ENCODE assay signal across 8 cellular contexts in genomic region chr12:6539276-6540134, GRCh38. TPM values are rescaled to one million over a fixed set of nuclear protein-coding genes. Genes with fewer than 3 reads are reported as not detected.
DNase-seq lines count a peak whose midpoint lies in the region; ATAC-seq, FAIRE-seq and TF ChIP-seq lines count a peak whose summit lies in the region.

No MANE protein-coding gene starts in this region.

- H3K27me3 Mint-ChIP-seq in naive thymus-derived CD4-positive, alpha-beta T cell, result no peaks in the 10 kb centered on the region

- H3K36me3 ChIP-seq in Karpas-422 (ENCODE audit: insufficient read depth, low read length) (peaks cover 26% of the 10 kb centered on the region), bronchial epithelial cell (ENCODE audit: control insufficient read depth, insufficient read depth, low read length) (peaks cover 28% of the 10 kb centered on the region)
- H3K36me3 ChIP-seq in naive thymus-derived CD4-positive, alpha-beta T cell (ENCODE audit: control insufficient read depth in 2 of 3, insufficient read depth in 3 of 3, low read length in 3 of 3), result peaks cover 12 to 49% (median 15%) of the 10 kb centered on the region in 3 experiments

- H3K27me3 ChIP-seq in Karpas-422 (ENCODE audit: low read length) (no peaks in the 10 kb centered on the region), bronchial epithelial cell (ENCODE audit: control insufficient read depth, insufficient read depth, low read length) (no peaks in the 10 kb centered on the region)
- H3K27me3 ChIP-seq in naive thymus-derived CD4-positive, alpha-beta T cell (ENCODE audit: control insufficient read depth in 2 of 2, insufficient read depth in 2 of 2, low read length in 2 of 2), result no peaks in the 10 kb centered on the region

- peaks cover 32 to 62% (median 57%) of the 10 kb centered on the region in 7 donors for H3K4me1 Mint-ChIP-seq in naive thymus-derived CD4-positive, alpha-beta T cell

- no peaks in the 10 kb centered on the region for H3K9me2 ChIP-seq in Karpas-422 (replicated peaks; ENCODE audit: insufficient read depth, low read length)

- no peak for TF ChIP-seq CTCF in bronchial epithelial cell (IDR thresholded peaks at IDR 0.05; ENCODE audit: insufficient read depth, low read length, severe bottlenecking)

- no peak for FAIRE-seq in bronchial epithelial cell (lab: Jason Lieb, UNC)

- H3K36me3 Mint-ChIP-seq in naive thymus-derived CD4-positive, alpha-beta T cell, result peaks cover 6 to 35% (median 10%) of the 10 kb centered on the region in 5 donors

- H3K4me3 ChIP-seq in Karpas-422 (ENCODE audit: low read length), result peak overlapping the region; percentile 29; the same call in 1 of the 2 replicates
- no peak overlapping the region for H3K4me3 ChIP-seq in bronchial epithelial cell (ENCODE audit: low read depth, low read length)
- no peak overlapping the region for H3K4me3 ChIP-seq in naive thymus-derived CD4-positive, alpha-beta T cell (ENCODE audit: low read length)

- H3K9ac ChIP-seq in Karpas-422 (ENCODE audit: low read length), result peak overlapping the region; percentile 46

- peak overlapping the region; percentile 29 to 85 (median 79) for H3K4me3 Mint-ChIP-seq in naive thymus-derived CD4-positive, alpha-beta T cell

- H3K27ac Mint-ChIP-seq in naive thymus-derived CD4-positive, alpha-beta T cell, result peak overlapping the region in 8 of 9 donors; percentile 17 to 83 (median 56)

- no peaks in the 10 kb centered on the region for H3K9me3 ChIP-seq in Karpas-422 (ENCODE audit: low read length)
- H3K9me3 ChIP-seq in naive thymus-derived CD4-positive, alpha-beta T cell (ENCODE audit: control insufficient read depth in 2 of 3, low read length in 3 of 3), result no peaks in the 10 kb centered on the region

- DNase-seq in COLO668 (lab: John Stamatoyannopoulos, UW; ENCODE audit: unreplicated experiment) (peak; percentile 66), Karpas-422 (peak; percentile 91), bronchial epithelial cell (ENCODE audit: low read depth) (peak; percentile 56), NCI-H1048 (lab: John Stamatoyannopoulos, UW) (no peak), COLO829 (ENCODE audit: low spot score) (no peak)
- DNase-seq in naive thymus-derived CD4-positive, alpha-beta T cell, result no peak

- H3K9me3 Mint-ChIP-seq in naive thymus-derived CD4-positive, alpha-beta T cell, result no peaks in the 10 kb centered on the region

- peak overlapping the region; percentile 96 for H3K27ac ChIP-seq in Karpas-422 (ENCODE audit: low read length)
- peak overlapping the region; percentile 54 for H3K27ac ChIP-seq in naive thymus-derived CD4-positive, alpha-beta T cell (ENCODE audit: low read depth, low read length)

- peaks cover 15% of the 10 kb centered on the region for H3K79me2 ChIP-seq in Karpas-422 (ENCODE audit: low read length)

- intact Hi-C loops in naive thymus-derived CD4-positive, alpha-beta T cell (cut with micrococcal nuclease), result loop anchor here in 1 of 2 donors (2.0 kb wide), 1 partner anchor 17 kb away; the partner anchor contains the start of gene IFFO1

- POLR2A ChIA-PET in naive thymus-derived CD4-positive, alpha-beta T cell (lab: Charles Lee), result interaction anchor here (0.5 to 7.5 kb wide), 17 partner anchors 8 to 216 kb away, joined by 3 to 104 read pairs (median 5); partner anchors contain the start of genes CD27, MRPL51 and VAMP1

- peaks cover 55% of the 10 kb centered on the region for H3K4me1 ChIP-seq in Karpas-422 (ENCODE audit: low read length)
- peaks cover 23 to 34% of the 10 kb centered on the region in 2 donors for H3K4me1 ChIP-seq in naive thymus-derived CD4-positive, alpha-beta T cell (ENCODE audit: control insufficient read depth in 2 of 2, insufficient read depth in 2 of 2, low read length in 2 of 2)

- H2AFZ ChIP-seq in Karpas-422 (ENCODE audit: low read length), result no peak overlapping the region

- CTCF ChIA-PET in naive thymus-derived CD4-positive, alpha-beta T cell (lab: Charles Lee), result interaction anchor here (0.6 to 7.1 kb wide), 14 partner anchors 11 to 217 kb away, joined by 3 to 106 read pairs (median 4); partner anchors contain the start of gene VAMP1

- peak overlapping the region; percentile 47 for H3K4me2 ChIP-seq in Karpas-422 (ENCODE audit: low read depth, low read length, poor library complexity, severe bottlenecking)

- ATAC-seq in naive thymus-derived CD4-positive, alpha-beta T cell, result no peak
- ATAC-seq in GM21515 (IDR thresholded peaks at IDR 0.05; ENCODE audit: unreplicated experiment) (no peak), GM21825 (IDR thresholded peaks at IDR 0.05; ENCODE audit: unreplicated experiment) (no peak)

- H4K20me1 ChIP-seq in Karpas-422 (ENCODE audit: insufficient read depth, low read depth, low read length), result peaks cover 26% of the 10 kb centered on the region

RNA-seq across cellular contexts. Expression of gene GAPDH, which starts 5.2 kb away (rescaled TPM):
- total RNA-seq in Karpas-422 (2014; rRNA removed; shearing (Covaris generic); ENCODE audit: low replicate concordance), result 13,828 and 17,952 TPM in 2 replicates
- total RNA-seq in bronchial epithelial cell, result 5,048 and 6,753 TPM in 2 replicates
- 1,000 to 10,000 TPM in 1 of 5 experiments, 100 to 1,000 TPM in 4; 330 to 4,503 (median 379) TPM for total RNA-seq in naive thymus-derived CD4-positive, alpha-beta T cell
- 1,000 to 10,000 TPM; 1,202 to 1,413 TPM for polyA plus RNA-seq in naive thymus-derived CD4-positive, alpha-beta T cell

RNA-seq across cellular contexts. Expression of gene IFFO1, which starts 16.3 kb away (rescaled TPM):
- 8.2 and 14.5 TPM in 2 replicates for total RNA-seq in Karpas-422 (2014; rRNA removed; shearing (Covaris generic); ENCODE audit: low replicate concordance)
- total RNA-seq in bronchial epithelial cell, result 0.51 and 0.53 TPM in 2 replicates
- 10 to 100 TPM; 28.2 to 55.9 (median 45.9) TPM for total RNA-seq in naive thymus-derived CD4-positive, alpha-beta T cell
- 10 to 100 TPM in 1 of 2 donors, 1 to 10 TPM in 1; 5.4 to 11.4 TPM for polyA plus RNA-seq in naive thymus-derived CD4-positive, alpha-beta T cell

RNA-seq across cellular contexts. Expression of gene NOP2, which starts 28.6 kb away (rescaled TPM):
- 66.2 and 85.7 TPM in 2 replicates for total RNA-seq in Karpas-422 (2014; rRNA removed; shearing (Covaris generic); ENCODE audit: low replicate concordance)
- 26.5 and 33.4 TPM in 2 replicates for total RNA-seq in bronchial epithelial cell
- total RNA-seq in naive thymus-derived CD4-positive, alpha-beta T cell, result 100 to 1,000 TPM in 1 of 5 experiments, 10 to 100 TPM in 4; 74.4 to 102 (median 87.6) TPM
- polyA plus RNA-seq in naive thymus-derived CD4-positive, alpha-beta T cell, result 10 to 100 TPM; 24.2 to 53.7 TPM

RNA-seq across cellular contexts. Expression of gene NCAPD2, which starts 45.6 kb away (rescaled TPM):
- total RNA-seq in Karpas-422 (2014; rRNA removed; shearing (Covaris generic); ENCODE audit: low replicate concordance), result 103 and 124 TPM in 2 replicates
- total RNA-seq in bronchial epithelial cell, result 14.7 and 17.9 TPM in 2 replicates
- 100 to 1,000 TPM in 1 of 5 experiments, 10 to 100 TPM in 4; 30.3 to 121 (median 38.4) TPM for total RNA-seq in naive thymus-derived CD4-positive, alpha-beta T cell
- 10 to 100 TPM; 24.4 to 46.7 TPM for polyA plus RNA-seq in naive thymus-derived CD4-positive, alpha-beta T cell

RNA-seq across cellular contexts. Expression of gene MRPL51, which starts 46.4 kb away (rescaled TPM):
- 171 and 201 TPM in 2 replicates for total RNA-seq in Karpas-422 (2014; rRNA removed; shearing (Covaris generic); ENCODE audit: low replicate concordance)
- 61.1 and 102 TPM in 2 replicates for total RNA-seq in bronchial epithelial cell
- 100 to 1,000 TPM in 1 of 5 experiments, 10 to 100 TPM in 4; 22.5 to 208 (median 80.9) TPM for total RNA-seq in naive thymus-derived CD4-positive, alpha-beta T cell
- polyA plus RNA-seq in naive thymus-derived CD4-positive, alpha-beta T cell, result 100 to 1,000 TPM; 204 to 220 TPM

Comparison
In these comparisons a context has a peak if more than half of its experiments do, and no peak if none do; other contexts are left out.
1. DNase-seq: peak in COLO668 (single experiment), Karpas-422 (single experiment) and bronchial epithelial cell (single experiment); none in naive thymus-derived CD4-positive, alpha-beta T cell (0 of 9), NCI-H1048 (single experiment) and COLO829 (single experiment).